21 cellular contexts compared by ENCODE assay signal in the genomic region with DNA sequence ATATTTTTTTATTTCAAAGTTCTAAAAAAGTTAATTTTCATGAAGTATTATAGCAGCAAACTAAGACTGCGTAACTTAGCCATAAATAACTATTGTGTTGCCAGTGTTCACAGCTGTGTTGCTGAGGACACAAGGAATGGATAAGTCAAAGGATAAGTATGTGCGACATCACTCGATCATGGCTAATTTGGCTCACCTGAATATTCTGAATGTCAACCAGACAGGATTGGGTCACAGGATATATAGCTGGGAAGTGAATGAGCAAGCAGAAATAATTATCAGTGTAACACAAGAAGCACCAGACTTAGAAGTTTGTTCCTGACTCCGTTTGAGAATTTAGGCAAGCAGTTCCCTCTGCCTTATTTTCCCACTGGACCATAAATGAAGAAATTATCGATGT. TPM values are rescaled to one million over a fixed set of nuclear protein-coding genes. Genes with fewer than 3 reads are reported as not detected.
A peak's percentile ranks its signal among the peaks of the same experiment; 100 is the strongest.
DNase-seq lines count a peak whose midpoint lies in the region; ATAC-seq, FAIRE-seq and TF ChIP-seq lines count a peak whose summit lies in the region.
"Had no signal": no experiment of that assay in that cellular context is flagged by ENCODE, and none has a peak within 500 bp of the region (broad histone marks: within the 10 kb centered on the region; RNA-seq: fewer than 3 reads in every experiment).

No MANE protein-coding gene starts in this region.

- H3K4me1 ChIP-seq in IMR-90 (ENCODE audit: control insufficient read depth, insufficient read depth, low read length) = peaks cover 12% of the 10 kb centered on the region
- H3K4me1 ChIP-seq in keratinocyte (ENCODE audit: control insufficient read depth, extremely low read depth, insufficient read depth, low read length) = peaks cover 8% of the 10 kb centered on the region
- H3K4me1 ChIP-seq: BLaER1 treated with 17β-estradiol and CSF1 and Interleukin-3, amounts not matched to agents 10 nM and 100 nM; Peyer's patch had no signal

- FAIRE-seq in keratinocyte (lab: Jason Lieb, UNC) = peak; percentile 78
- FAIRE-seq: D721Med, H1, HTR-8/SVneo had no signal

- no peak overlapping the region for H3K56ac ChIP-seq in IMR-90 (ENCODE audit: extremely low read depth, insufficient read depth, low read length)

- peak overlapping the region; percentile 84 for H3K4ac ChIP-seq in IMR-90 (ENCODE audit: low read depth, low read length)

- H3K36me3 ChIP-seq in IMR-90 (ENCODE audit: control insufficient read depth, insufficient read depth, low read length) (no peaks in the 10 kb centered on the region), keratinocyte (ENCODE audit: control insufficient read depth in 2 of 2, extremely low read depth in 1 of 2, insufficient read depth in 2 of 2, low read length in 2 of 2) (no peaks in the 10 kb centered on the region)
- H3K36me3 ChIP-seq: BLaER1 treated with 17β-estradiol and CSF1 and Interleukin-3, amounts not matched to agents 10 nM and 100 nM; Peyer's patch had no signal

- H4K5ac ChIP-seq in IMR-90 (ENCODE audit: low read depth, low read length) = no peak overlapping the region

- peak overlapping the region; percentile 89 for H2AK5ac ChIP-seq in IMR-90 (ENCODE audit: low read depth, low read length)

- peak overlapping the region in 1 of 2 experiments; percentile 66; a peak in 2 of 4 replicates for H4K8ac ChIP-seq in IMR-90 (ENCODE audit: low read depth in 2 of 2, low read length in 2 of 2)

- peak overlapping the region; percentile 35 for H2BK5ac ChIP-seq in IMR-90 (ENCODE audit: low read depth, low read length, poor library complexity, severe bottlenecking)

- TF ChIP-seq CTCF in IMR-90 (conservative IDR thresholded peaks at IDR 0.05; ENCODE audit: low read depth, low read length) (no peak), keratinocyte (optimal IDR thresholded peaks at IDR 0.05 in 1 of 3, IDR thresholded peaks at IDR 0.05 in 1 of 3, conservative IDR thresholded peaks at IDR 0.05 in 1 of 3; ENCODE audit: extremely low read depth in 1 of 3, insufficient read depth in 2 of 3, low read length in 3 of 3) (no peak)

- CTCF ChIA-PET in IMR-90 (lab: Yijun Ruan, JAX) = interaction anchor here (1.0 to 2.2 kb wide), 4 partner anchors 11 to 92 kb away, joined by 3 to 9 read pairs (median 4); no protein-coding TSS in a partner anchor

- H3K9ac ChIP-seq in IMR-90 (ENCODE audit: low read depth, low read length) = no peak overlapping the region
- H3K9ac ChIP-seq in keratinocyte (ENCODE audit: control insufficient read depth, extremely low read depth, insufficient read depth, low read length) = no peak overlapping the region
- H3K9ac ChIP-seq: BLaER1 treated with 17β-estradiol and CSF1 and Interleukin-3, amounts not matched to agents 10 nM and 100 nM had no signal

- peak overlapping the region; percentile 3; the same call in 1 of the 2 replicates for H3K18ac ChIP-seq in IMR-90 (ENCODE audit: low read depth, low read length)

- H3K27me3 ChIP-seq in IMR-90 (ENCODE audit: control insufficient read depth, insufficient read depth, low read length) (no peaks in the 10 kb centered on the region), keratinocyte (ENCODE audit: control insufficient read depth, extremely low read depth, insufficient read depth, low read length) (no peaks in the 10 kb centered on the region)
- H3K27me3 ChIP-seq: BLaER1 treated with 17β-estradiol and CSF1 and Interleukin-3, amounts not matched to agents 10 nM and 100 nM; Peyer's patch had no signal

- peak overlapping the region; percentile 75 for H3K14ac ChIP-seq in IMR-90 (replicated peaks; ENCODE audit: low read depth, low read length)

- DNase-seq in EL = peak; percentile 40
- DNase-seq in IMR-90 = no peak
- DNase-seq in keratinocyte (ENCODE audit: low read depth, low spot score) = no peak
- DNase-seq in activated CD4-positive, CD25-positive, alpha-beta regulatory T cell (lab: John Stamatoyannopoulos, UW) = no peak
- DNase-seq in NCI-H2196 treated with DMSO at 0.1 percent for 48 hours (lab: John Stamatoyannopoulos, UW; ENCODE audit: unreplicated experiment) = no peak
- no peak for DNase-seq in HUDEP-2 (lab: John Stamatoyannopoulos, UW; ENCODE audit: unreplicated experiment in 76 of 76)
- DNase-seq in T1000 (lab: John Stamatoyannopoulos, UW) = no peak
- DNase-seq: CD8-positive, alpha-beta memory T cell; DMS79 treated with DMSO at 0.1 percent for 48 hours; NCI-H1417 treated with DMSO at 0.1 percent for 48 hours; NCI-H2029; NCI-H2171 treated with DMSO at 0.1 percent for 48 hours; NCI-H510A; NCI-H82; Peyer's patch; SHP77 treated with DMSO at 0.1 percent for 48 hours had no signal

- H4K20me1 ChIP-seq in IMR-90 (ENCODE audit: insufficient read depth, low read length) = no peaks in the 10 kb centered on the region
- no peaks in the 10 kb centered on the region for H4K20me1 ChIP-seq in keratinocyte (ENCODE audit: control insufficient read depth, extremely low read depth, insufficient read depth, low read length)
- H4K20me1 ChIP-seq: BLaER1 treated with 17β-estradiol and CSF1 and Interleukin-3, amounts not matched to agents 10 nM and 100 nM had no signal

- POLR2A ChIA-PET in IMR-90 (lab: Charles Lee; ENCODE audit: unreplicated experiment) = no interaction called here

- peak overlapping the region; percentile 81; the same call in 1 of the 2 replicates for H3K23ac ChIP-seq in IMR-90 (ENCODE audit: low read depth, low read length)

- H3K79me2 ChIP-seq in keratinocyte (ENCODE audit: control insufficient read depth, insufficient read depth, low read length) = no peaks in the 10 kb centered on the region

- H3K4me3 ChIP-seq in IMR-90 (ENCODE audit: insufficient read depth, low read depth, low read length) (no peak overlapping the region), keratinocyte (ENCODE audit: control insufficient read depth in 2 of 3, extremely low read depth in 1 of 3, insufficient read depth in 2 of 3, low read depth in 1 of 3, low read length in 3 of 3) (no peak overlapping the region)
- H3K4me3 ChIP-seq: BLaER1 treated with 17β-estradiol and CSF1 and Interleukin-3, amounts not matched to agents 10 nM and 100 nM; Peyer's patch had no signal

- peaks cover 7 to 20% of the 10 kb centered on the region in 2 experiments; a peak in 3 of 4 replicates for H3K79me1 ChIP-seq in IMR-90 (ENCODE audit: low read depth in 1 of 2, low read length in 2 of 2)

- H2AFZ ChIP-seq in IMR-90 (replicated peaks; ENCODE audit: low read length, poor library complexity) = no peak overlapping the region
- H2AFZ ChIP-seq in keratinocyte (ENCODE audit: control insufficient read depth, low read length) = peak overlapping the region; percentile 27

- ATAC-seq in IMR-90 (ENCODE audit: low read depth) (no peak), SK-N-SH treated with all-trans-retinoic acid at 6 μM for 48 hours (peak; percentile 43)

- peak overlapping the region; percentile 41; the same call in 1 of the 2 replicates for H4K91ac ChIP-seq in IMR-90 (ENCODE audit: insufficient read depth, low read depth, low read length)

- H2AK9ac ChIP-seq in IMR-90 (replicated peaks; ENCODE audit: low read depth, low read length, poor library complexity) = no peak overlapping the region

- TF ChIP-seq RAD21 in IMR-90 (IDR thresholded peaks at IDR 0.05; ENCODE audit: low read length) = no peak

- dilution Hi-C loops in IMR-90 (cut with HindIII; ENCODE audit: low sequenced_read_pairs, unreplicated experiment) = no loop called here
- dilution Hi-C loops in keratinocyte (cut with MboI; ENCODE audit: extremely low pct_ligation_motif_present, low sequenced_read_pairs) = no loop called here

- H3K9me1 ChIP-seq in IMR-90 (ENCODE audit: insufficient read depth, low read length) (peaks cover 11% of the 10 kb centered on the region; the same call in 1 of the 2 replicates), keratinocyte (ENCODE audit: control insufficient read depth, extremely low read depth, insufficient read depth, low read length) (no peaks in the 10 kb centered on the region)

- in situ Hi-C loops in IMR-90 (cut with MboI; ENCODE audit: low sequenced_read_pairs) = no loop called here

- WGBS in IMR-90 (ENCODE audit: extremely low coverage in 2 of 2, insufficient read length in 1 of 2), 2 experiments = no CpG with 5 or more reads among the region's 5 CpGs

- peak overlapping the region; percentile 95; the same call in 2 of the 3 replicates for H2BK15ac ChIP-seq in IMR-90 (ENCODE audit: low read depth, low read length)

- no TSS peak for BruUV-seq in IMR-90 (replicated peaks; lab: Mats Ljungman, UMichigan)

- H3K4me2 ChIP-seq in IMR-90 (ENCODE audit: low read depth, low read length) = no peak overlapping the region
- no peak overlapping the region for H3K4me2 ChIP-seq in keratinocyte (ENCODE audit: control insufficient read depth, extremely low read depth, insufficient read depth, low read depth, low read length)
- H3K4me2 ChIP-seq: BLaER1 treated with 17β-estradiol and CSF1 and Interleukin-3, amounts not matched to agents 10 nM and 100 nM had no signal

- peak overlapping the region; percentile 99 for H2BK20ac ChIP-seq in IMR-90 (ENCODE audit: low read depth, low read length)

- no peak for TF ChIP-seq POLR2A in IMR-90 (IDR thresholded peaks at IDR 0.05; ENCODE audit: low read depth, low read length)

- intact Hi-C loops in IMR-90 (cut with micrococcal nuclease) = no loop called here

- peak overlapping the region; percentile 83 for H2BK120ac ChIP-seq in IMR-90 (ENCODE audit: low read depth, low read length)

- H3K27ac ChIP-seq in IMR-90 (ENCODE audit: insufficient read depth, low read length) (no peak overlapping the region), keratinocyte (ENCODE audit: control insufficient read depth, insufficient read depth, low read length) (no peak overlapping the region)
- H3K27ac ChIP-seq: BLaER1 treated with 17β-estradiol and CSF1 and Interleukin-3, amounts not matched to agents 10 nM and 100 nM; Peyer's patch had no signal

- H3K9me3 ChIP-seq in IMR-90 (ENCODE audit: control insufficient read depth, insufficient read depth, low read length) (no peaks in the 10 kb centered on the region), keratinocyte (ENCODE audit: control insufficient read depth, low read depth, low read length) (no peaks in the 10 kb centered on the region)
- H3K9me3 ChIP-seq: BLaER1 treated with 17β-estradiol and CSF1 and Interleukin-3, amounts not matched to agents 10 nM and 100 nM; Peyer's patch had no signal

RNA-seq across cellular contexts. Expression of gene PRDM8, which starts 33.9 kb away (rescaled TPM):
- 5.0 and 5.7 TPM in 2 replicates for total RNA-seq in IMR-90 (2012; rRNA removed)
- 15.8 and 16.8 TPM in 2 replicates for polyA plus RNA-seq in IMR-90 (2012; rRNA removed)
- polyA plus RNA-seq in IMR-90 (2012; cell fraction: cytosol; rRNA removed) = 9.1 and 12.2 TPM in 2 replicates
- 32.9 and 37.2 TPM in 2 replicates for polyA plus RNA-seq in IMR-90 (2012; cell fraction: nucleus; rRNA removed; ENCODE audit: low replicate concordance)
- polyA plus RNA-seq in keratinocyte = 3.1 to 4.3 TPM (median 3.5 TPM) in 3 replicates
- polyA plus RNA-seq in keratinocyte (2011; ENCODE audit: low read depth) = not detected
- 1.9 and 2.0 TPM in 2 replicates for polyA plus RNA-seq in keratinocyte (2011; cell fraction: cytosol; rRNA removed)
- polyA plus RNA-seq in keratinocyte (2011; cell fraction: nucleus; rRNA removed) = 13.4 and 15.5 TPM in 2 replicates
- polyA plus RNA-seq in keratinocyte (2012; ENCODE audit: low replicate concordance) = 0.37 and 5.1 TPM in 2 replicates
- 0.49 to 3.8 TPM (median 1.6 TPM) in 3 replicates for polyA minus RNA-seq in keratinocyte
- 2.7 TPM for polyA minus RNA-seq in keratinocyte (2011; cell fraction: cytosol; rRNA and poly(A)+ RNA removed)
- polyA minus RNA-seq in keratinocyte (2011; cell fraction: nucleus; rRNA and poly(A)+ RNA removed) = 2.2 and 3.8 TPM in 2 replicates
- total RNA-seq: H1 had no signal
- polyA plus RNA-seq: H1 had no signal

RNA-seq across cellular contexts. Expression of gene FGF5, which starts 35.3 kb away (rescaled TPM):
- total RNA-seq in IMR-90 (2012; rRNA removed) = 18.6 and 35.8 TPM in 2 replicates
- polyA plus RNA-seq in IMR-90 (2012; rRNA removed) (42.1 and 77.7 TPM in 2 replicates), keratinocyte (3.9 to 5.4 TPM (median 4.4 TPM) in 3 replicates)
- 11.3 and 17.6 TPM in 2 replicates for polyA plus RNA-seq in IMR-90 (2012; cell fraction: cytosol; rRNA removed)
- 10.5 and 16.3 TPM in 2 replicates for polyA plus RNA-seq in IMR-90 (2012; cell fraction: nucleus; rRNA removed; ENCODE audit: low replicate concordance)
- polyA plus RNA-seq in keratinocyte (2011; ENCODE audit: low read depth) = 1.9 TPM
- 4.4 and 6.0 TPM in 2 replicates for polyA plus RNA-seq in keratinocyte (2011; cell fraction: cytosol; rRNA removed)
- polyA plus RNA-seq in keratinocyte (2011; cell fraction: nucleus; rRNA removed) = 4.9 and 5.1 TPM in 2 replicates
- 1.0 and 5.1 TPM in 2 replicates for polyA plus RNA-seq in keratinocyte (2012; ENCODE audit: low replicate concordance)
- 4.7 to 8.3 TPM (median 5.6 TPM) in 3 replicates for polyA minus RNA-seq in keratinocyte
- 12.3 TPM for polyA minus RNA-seq in keratinocyte (2011; cell fraction: cytosol; rRNA and poly(A)+ RNA removed)
- 7.5 and 12.9 TPM in 2 replicates for polyA minus RNA-seq in keratinocyte (2011; cell fraction: nucleus; rRNA and poly(A)+ RNA removed)
- total RNA-seq: CD8-positive, alpha-beta memory T cell; H1; Peyer's patch had no signal
- polyA plus RNA-seq: CD8-positive, alpha-beta memory T cell; H1 had no signal
